1 cellular context compared by ENCODE assay signal in genomic region chr16:81633680-81634379, GRCh38.
A peak's percentile ranks its signal among the peaks of the same experiment; 100 is the strongest.
TF ChIP-seq lines count a peak whose summit lies in the region.

No MANE protein-coding gene starts in this region.

TF ChIP-seq in K562, 482 proteins besides CTCF, POLR2A, EP300 and RAD21 (continued from another document and continues in another):
- TF ChIP-seq TFAP4 (CRISPR knock-in tag; IDR thresholded peaks at IDR 0.05; ENCODE audit: borderline replicate concordance) (0 out of 2 replicates have a peak, but pooled peaks have one; percentile 10), MITF (IDR thresholded peaks at IDR 0.05) (no peak), ETS1 (conservative IDR thresholded peaks at IDR 0.05; ENCODE audit: control insufficient read depth, low read depth, low read length) (no peak), KLF6 (CRISPR knock-in tag; IDR thresholded peaks at IDR 0.05; ENCODE audit: borderline replicate concordance) (no peak), ZNF444 (CRISPR knock-in tag; IDR thresholded peaks at IDR 0.05) (no peak), CBX1 (IDR thresholded peaks at IDR 0.05; ENCODE audit: low read depth) (no peak), ZNF589 (CRISPR knock-in tag; IDR thresholded peaks at IDR 0.05; ENCODE audit: low read depth) (no peak), ZKSCAN8 (CRISPR knock-in tag; IDR thresholded peaks at IDR 0.05) (peak; percentile 97), XRCC4 (IDR thresholded peaks at IDR 0.05; ENCODE audit: extremely low read depth, insufficient read depth, insufficient read length) (no peak), MAX (CRISPR knock-in tag; IDR thresholded peaks at IDR 0.05) (no peak), TSHZ1 (CRISPR knock-in tag; IDR thresholded peaks at IDR 0.05) (no peak), TCF15 (CRISPR knock-in tag; IDR thresholded peaks at IDR 0.05) (no peak), RBBP5 (IDR thresholded peaks at IDR 0.05; ENCODE audit: borderline replicate concordance, insufficient read depth, low read length, poor library complexity, severe bottlenecking) (no peak), SRSF1 (IDR thresholded peaks at IDR 0.05; ENCODE audit: low read depth, low read length) (no peak), E2F4 (CRISPR knock-in tag; IDR thresholded peaks at IDR 0.05; ENCODE audit: low read depth) (no peak), NONO (IDR thresholded peaks at IDR 0.05; ENCODE audit: low read depth in 2 of 2, low read length in 1 of 2) (no peak), PATZ1 (CRISPR knock-in tag; IDR thresholded peaks at IDR 0.05; ENCODE audit: borderline replicate concordance) (no peak), ZNF639 (CRISPR knock-in tag; conservative IDR thresholded peaks at IDR 0.05 in 1 of 2, IDR thresholded peaks at IDR 0.05 in 1 of 2) (0 out of 4 replicates have a peak, but pooled peaks of 1 of the 2 experiments have one; percentile 15), THAP7 (CRISPR knock-in tag; IDR thresholded peaks at IDR 0.05) (no peak), RREB1 (CRISPR knock-in tag; IDR thresholded peaks at IDR 0.05) (0 out of 2 replicates have a peak, but pooled peaks have one; percentile 8), MTA2 (IDR thresholded peaks at IDR 0.05; ENCODE audit: low read depth) (peak; percentile 57), HINFP (tag; conservative IDR thresholded peaks at IDR 0.05; ENCODE audit: low read depth) (no peak), CSDE1 (IDR thresholded peaks at IDR 0.05) (no peak), ZBTB12 (CRISPR knock-in tag; IDR thresholded peaks at IDR 0.05) (no peak), SFPQ (IDR thresholded peaks at IDR 0.05; ENCODE audit: low read depth, low read length) (no peak)
